ENCODE assay signal across 1 cellular context in genomic region chr14:55104051-55104954, GRCh38.
TF ChIP-seq lines count a peak whose summit lies in the region.

No MANE protein-coding gene starts in this region.

TF ChIP-seq in H1, 55 proteins besides CTCF, POLR2A, EP300 and RAD21:
- TF ChIP-seq TEAD4 (IDR thresholded peaks at IDR 0.05; ENCODE audit: low read depth, low read length) (no peak), ZNF274 (IDR thresholded peaks at IDR 0.05; ENCODE audit: borderline replicate concordance, extremely low read depth, low read length) (no peak), SUZ12 (IDR thresholded peaks at IDR 0.05; ENCODE audit: low read length) (no peak), SRF (IDR thresholded peaks at IDR 0.05; ENCODE audit: low read depth, low read length) (no peak), SP1 (IDR thresholded peaks at IDR 0.05; ENCODE audit: low read depth, low read length) (no peak), BRCA1 (IDR thresholded peaks at IDR 0.05; ENCODE audit: low read depth, low read length) (no peak), SAP30 (IDR thresholded peaks at IDR 0.05; ENCODE audit: insufficient read depth, insufficient replicate concordance, low read length) (no peak), JUND (IDR thresholded peaks at IDR 0.05; ENCODE audit: low read length) (no peak), ATF3 (IDR thresholded peaks at IDR 0.05; ENCODE audit: insufficient read depth, low read depth, low read length) (no peak), RBBP5 (IDR thresholded peaks at IDR 0.05; ENCODE audit: borderline replicate concordance, low read depth, low read length) (no peak), CTBP2 (IDR thresholded peaks at IDR 0.05; ENCODE audit: borderline replicate concordance, insufficient read depth, insufficient read length, low read length) (no peak), ATF2 (IDR thresholded peaks at IDR 0.05; ENCODE audit: low read length) (no peak), GABPA (IDR thresholded peaks at IDR 0.05; ENCODE audit: borderline replicate concordance, insufficient read depth, low read length) (no peak), SIX5 (IDR thresholded peaks at IDR 0.05; ENCODE audit: low read depth, low read length) (no peak), EGR1 (IDR thresholded peaks at IDR 0.05; ENCODE audit: borderline replicate concordance, low read depth, low read length) (no peak)
